ENCODE assay signal across 30 cellular contexts in the genomic region with DNA sequence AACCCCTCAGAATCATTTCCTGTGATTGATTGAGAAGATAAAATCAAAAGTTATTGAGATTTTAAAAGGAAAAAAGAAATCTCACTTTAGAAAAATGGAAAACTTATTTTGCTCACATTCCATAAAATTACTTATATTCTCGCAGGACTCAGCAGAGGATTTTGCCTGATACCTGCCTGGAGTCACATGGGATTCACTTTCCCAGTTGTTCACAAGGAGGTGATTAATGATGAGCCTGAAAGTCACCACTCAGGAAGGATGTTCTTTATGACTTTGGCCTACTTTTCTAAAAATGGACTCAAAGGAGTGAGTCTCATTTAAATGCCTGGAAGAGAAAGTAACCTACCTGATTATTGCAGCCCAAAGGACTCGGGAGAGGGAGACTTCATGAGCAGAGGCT. TPM values are rescaled to one million over a fixed set of nuclear protein-coding genes. Genes with fewer than 3 reads are reported as not detected.
DNase-seq lines count a peak whose midpoint lies in the region; ATAC-seq, FAIRE-seq and TF ChIP-seq lines count a peak whose summit lies in the region.
"Had no signal": no experiment of that assay in that cellular context is flagged by ENCODE, and none has a peak within 500 bp of the region (broad histone marks: within the 10 kb centered on the region; RNA-seq: fewer than 3 reads in every experiment).

No MANE protein-coding gene starts in this region.

- no peaks in the 10 kb centered on the region for H3K27me3 ChIP-seq in ACC112 (ENCODE audit: insufficient read depth, low read length)
- no peaks in the 10 kb centered on the region for H3K27me3 ChIP-seq in bronchial epithelial cell (ENCODE audit: control insufficient read depth, insufficient read depth, low read length)
- H3K27me3 ChIP-seq in HepG2 (ENCODE audit: control insufficient read depth in 1 of 2, insufficient read depth in 2 of 2, low read length in 2 of 2), result peaks cover 0 to 1% of the 10 kb centered on the region in 2 experiments; a peak in 1 of 5 replicates
- H3K27me3 ChIP-seq: testis had no signal

- H3K27ac ChIP-seq in ACC112 (ENCODE audit: low read depth, low read length) (peak overlapping the region; percentile 94), mesodermal cell (ENCODE audit: low read depth, low read length, severe bottlenecking) (peak overlapping the region; percentile 58), HepG2 (ENCODE audit: extremely low read length, insufficient read depth, low read length) (no peak overlapping the region)
- H3K27ac ChIP-seq: C4-2B, KMS-11, testis had no signal

- FAIRE-seq in bronchial epithelial cell (lab: Jason Lieb, UNC) (no peak), HepG2 (lab: Jason Lieb, UNC) (no peak)
- FAIRE-seq: H1, RCC 7860 had no signal

- TF ChIP-seq CTCF in HFF-Myc (IDR thresholded peaks at IDR 0.05; ENCODE audit: low read depth, low read length, missing control alignments) (no peak), bronchial epithelial cell (IDR thresholded peaks at IDR 0.05; ENCODE audit: insufficient read depth, low read length, severe bottlenecking) (no peak), HepG2 (CRISPR knock-in tag; IDR thresholded peaks at IDR 0.05) (no peak)

- H2AFZ ChIP-seq in ACC112 (ENCODE audit: low read length, unreplicated experiment), result no peak overlapping the region
- no peak overlapping the region for H2AFZ ChIP-seq in HepG2 (ENCODE audit: low read length)

- H3K4me3 ChIP-seq in ACC112 (ENCODE audit: low read depth, low read length) (no peak overlapping the region), HFF-Myc (replicated peaks; ENCODE audit: low read depth, low read length) (no peak overlapping the region), bronchial epithelial cell (ENCODE audit: low read depth, low read length) (no peak overlapping the region), mesodermal cell (ENCODE audit: extremely low read depth, insufficient read depth, low read length, poor library complexity, severe bottlenecking) (no peak overlapping the region), HepG2 (replicated peaks in 1 of 3; ENCODE audit: insufficient read depth in 1 of 3, low read depth in 2 of 3, low read length in 3 of 3) (no peak overlapping the region)
- H3K4me3 ChIP-seq: testis had no signal

- H3K4me1 ChIP-seq in ACC112 (ENCODE audit: control insufficient read depth, insufficient read depth, low read length, unreplicated experiment), result peaks cover 26% of the 10 kb centered on the region
- peaks cover 20% of the 10 kb centered on the region for H3K4me1 ChIP-seq in mesodermal cell (ENCODE audit: control insufficient read depth, insufficient read depth, low read length, poor library complexity, severe bottlenecking)
- H3K4me1 ChIP-seq in HepG2 (ENCODE audit: insufficient read depth, low read length), result no peaks in the 10 kb centered on the region
- H3K4me1 ChIP-seq: testis had no signal

- H3K9ac ChIP-seq in HepG2 (ENCODE audit: insufficient read depth, low read depth, low read length), result no peak overlapping the region
- H3K9ac ChIP-seq: KMS-11, SK-N-SH had no signal

- 100% methylated on average over 1 of the region's 2 CpGs; no CpG with 5 or more reads in 1 of the 2 experiments for WGBS in mesodermal cell (ENCODE audit: insufficient coverage in 2 of 2), 2 experiments
- 2% methylated on average over 2 of the region's 2 CpGs for WGBS in HepG2 (ENCODE audit: low lambda C conversion rate)

- H3K36me3 ChIP-seq in ACC112 (ENCODE audit: insufficient read depth, low read length), result no peaks in the 10 kb centered on the region
- H3K36me3 ChIP-seq in bronchial epithelial cell (ENCODE audit: control insufficient read depth, insufficient read depth, low read length), result no peaks in the 10 kb centered on the region
- H3K36me3 ChIP-seq in mesodermal cell (ENCODE audit: control insufficient read depth, insufficient read depth, low read length), result no peaks in the 10 kb centered on the region
- H3K36me3 ChIP-seq in HepG2 (replicated peaks in 1 of 2; ENCODE audit: control insufficient read depth in 1 of 2, insufficient read depth in 2 of 2, low read length in 2 of 2), result no peaks in the 10 kb centered on the region

- CTCF ChIA-PET in HepG2 (lab: Yijun Ruan, JAX; ENCODE audit: low intra/inter-chr PET ratio, low total read pairs), result no interaction called here

- H3K4me2 ChIP-seq in HepG2 (ENCODE audit: low read depth, low read length), result no peak overlapping the region
- H3K4me2 ChIP-seq: KMS-11, SK-N-SH had no signal

- TF ChIP-seq EP300 in HepG2 (IDR thresholded peaks at IDR 0.05; ENCODE audit: low read depth in 2 of 2, low read length in 2 of 2) (no peak), HepG2 (CRISPR knock-in tag; IDR thresholded peaks at IDR 0.05; ENCODE audit: borderline replicate concordance) (no peak)

- no peak for TF ChIP-seq RAD21 in HepG2 (CRISPR knock-in tag; IDR thresholded peaks at IDR 0.05)

- H3K79me2 ChIP-seq in ACC112 (ENCODE audit: control insufficient read depth, insufficient read depth, low read length, unreplicated experiment), result no peaks in the 10 kb centered on the region
- no peaks in the 10 kb centered on the region for H3K79me2 ChIP-seq in HepG2 (ENCODE audit: insufficient read depth, low read length)

- intact Hi-C loops in HepG2 (cut with micrococcal nuclease; ENCODE audit: unreplicated experiment), result no loop called here
- intact Hi-C loops in posterior cingulate gyrus (cut with DNase I), result no loop called here

- H4K20me1 ChIP-seq in HepG2 (ENCODE audit: insufficient read depth, low read length), result no peaks in the 10 kb centered on the region

- H3K9me3 ChIP-seq in mesodermal cell (ENCODE audit: control insufficient read depth, low read length) (no peaks in the 10 kb centered on the region), HepG2 (ENCODE audit: low read length) (no peaks in the 10 kb centered on the region; the same call in 1 of the 2 replicates)
- H3K9me3 ChIP-seq: SK-N-SH, testis had no signal

- TF ChIP-seq POLR2A in HepG2 (IDR thresholded peaks at IDR 0.05; ENCODE audit: insufficient read depth in 1 of 2, low read depth in 2 of 2, low read length in 2 of 2), result no peak

- DNase-seq in HFF-Myc (ENCODE audit: extremely low read depth, low read depth), result peak; percentile 7
- peak; percentile 33 for DNase-seq in bronchial epithelial cell (ENCODE audit: low read depth)
- DNase-seq in HepG2 (ENCODE audit: low spot score), result no peak
- no peak for DNase-seq in posterior cingulate gyrus
- no peak for DNase-seq in central memory CD4-positive, alpha-beta T cell
- DNase-seq: activated CD4-positive, alpha-beta T cell treated with anti-CD3 and anti-CD28 coated beads, Interleukin-2, amount 50 U/mL, for 4 hours; activated effector memory CD4-positive, alpha-beta T cell treated with anti-CD3 and anti-CD28 coated beads, Interleukin-2, amount 50 U/mL, for 16 hours; caudate nucleus; effector CD8-positive, alpha-beta T cell; GF-D8; NCI-H1092 treated with DMSO at 0.1 percent for 48 hours; NCI-H2029; NCI-H446; NK-92 treated with Interleukin-12 subunit alpha and Interleukin-12 subunit beta, amount 100 ng/mL, for 24 hours; nucleus accumbens; SK-N-SH; testis had no signal

- in situ Hi-C loops in HepG2 (cut with HindIII; ENCODE audit: extremely low pct_ligation_motif_present, low pct_unique_long_range_greater_than_20kb), result no loop called here

- no TSS peak for BruUV-seq in HepG2 (replicated peaks; lab: Mats Ljungman, UMichigan)

- ATAC-seq in HepG2 (no peak), GM19463 (IDR thresholded peaks at IDR 0.05; ENCODE audit: unreplicated experiment) (no peak)
- ATAC-seq: esophagus mucosa; stimulated activated memory B cell treated with anti-CD40 and anti-IgM and Interleukin-4, amounts not matched to agents 10 μg/mL and 1 μg/mL and 100 μg/mL, for 72 hours; WTC11 had no signal

- POLR2A ChIA-PET in HepG2 (lab: Yijun Ruan, JAX), result no interaction called here

TF ChIP-seq in HepG2, 621 proteins besides CTCF, POLR2A, EP300 and RAD21 (continues in another document):
- TF ChIP-seq AGO1 (IDR thresholded peaks at IDR 0.05; ENCODE audit: low read depth, low read length, poor library complexity, severe bottlenecking), result no peak
- no peak for TF ChIP-seq SALL1 (CRISPR knock-in tag; IDR thresholded peaks at IDR 0.05)

RNA-seq across cellular contexts. Expression of a gene that starts 34.5 kb away (rescaled TPM):
- not detected in 2 replicates for total RNA-seq in bronchial epithelial cell
- polyA plus RNA-seq in mesodermal cell (2013, experiment 1 of 2), result not detected
- polyA plus RNA-seq in mesodermal cell (2013, experiment 2 of 2), result not detected
- total RNA-seq in HepG2 (2016; rRNA removed; fragmentation: Illumina TruSeq; extraction: Trizol), result not detected in 2 replicates
- not detected in 2 replicates for total RNA-seq in HepG2 (2016; cell fraction: cytosol; rRNA removed; fragmentation: Illumina TruSeq; extraction: Trizol; ENCODE audit: low read depth)
- total RNA-seq in HepG2 (2016; cell fraction: insoluble cytoplasmic fraction; rRNA removed; fragmentation: Illumina TruSeq; extraction: Trizol), result not detected in 2 replicates
- not detected in 2 replicates for total RNA-seq in HepG2 (2016; cell fraction: membrane; rRNA removed; fragmentation: Illumina TruSeq; extraction: Trizol)
- total RNA-seq in HepG2 (2016; cell fraction: nucleus; rRNA removed; fragmentation: Illumina TruSeq; extraction: Trizol), result not detected in 2 replicates
- polyA plus RNA-seq in HepG2 (2011; rRNA removed), result not detected in 2 replicates
- not detected in 2 replicates for polyA plus RNA-seq in HepG2 (2011; cell fraction: cytosol; rRNA removed)
- not detected in 2 replicates for polyA plus RNA-seq in HepG2 (2011; cell fraction: nucleus; rRNA removed)
- polyA plus RNA-seq in HepG2 (2012), result not detected in 2 replicates
- polyA plus RNA-seq in HepG2 (2016; cell fraction: cytosol; fragmentation: Illumina TruSeq; extraction: Trizol; ENCODE audit: low read depth), result not detected in 2 replicates
- not detected in 2 replicates for polyA plus RNA-seq in HepG2 (2016; cell fraction: insoluble cytoplasmic fraction; fragmentation: Illumina TruSeq; extraction: Trizol; ENCODE audit: low read depth)
- polyA plus RNA-seq in HepG2 (2016; cell fraction: membrane; fragmentation: Illumina TruSeq; extraction: Trizol; ENCODE audit: low read depth), result not detected in 2 replicates
- polyA plus RNA-seq in HepG2 (2016; cell fraction: nucleus; fragmentation: Illumina TruSeq; extraction: Trizol; ENCODE audit: insufficient read depth, low read depth), result not detected in 2 replicates
- not detected in 2 replicates for polyA minus RNA-seq in HepG2 (2011; rRNA and poly(A)+ RNA removed; ENCODE audit: low replicate concordance)
- polyA minus RNA-seq in HepG2 (2011; cell fraction: cytosol; rRNA and poly(A)+ RNA removed), result not detected in 2 replicates
- polyA minus RNA-seq in HepG2 (2011; cell fraction: nucleus; rRNA and poly(A)+ RNA removed), result not detected in 2 replicates
- total RNA-seq: A673, esophagus mucosa, H1, mononuclear cell, sciatic nerve, WTC11 had no signal
- polyA plus RNA-seq: H1, SK-N-SH had no signal

Comparison
In these comparisons a context has a peak if more than half of its experiments do, and no peak if none do; other contexts are left out.
1. DNase-seq: peak in HFF-Myc (single experiment) and bronchial epithelial cell (single experiment); none in HepG2 (single experiment), posterior cingulate gyrus (0 of 10) and central memory CD4-positive, alpha-beta T cell (single experiment).